ENCODE assay signal across 1 cellular context in the genomic region with DNA sequence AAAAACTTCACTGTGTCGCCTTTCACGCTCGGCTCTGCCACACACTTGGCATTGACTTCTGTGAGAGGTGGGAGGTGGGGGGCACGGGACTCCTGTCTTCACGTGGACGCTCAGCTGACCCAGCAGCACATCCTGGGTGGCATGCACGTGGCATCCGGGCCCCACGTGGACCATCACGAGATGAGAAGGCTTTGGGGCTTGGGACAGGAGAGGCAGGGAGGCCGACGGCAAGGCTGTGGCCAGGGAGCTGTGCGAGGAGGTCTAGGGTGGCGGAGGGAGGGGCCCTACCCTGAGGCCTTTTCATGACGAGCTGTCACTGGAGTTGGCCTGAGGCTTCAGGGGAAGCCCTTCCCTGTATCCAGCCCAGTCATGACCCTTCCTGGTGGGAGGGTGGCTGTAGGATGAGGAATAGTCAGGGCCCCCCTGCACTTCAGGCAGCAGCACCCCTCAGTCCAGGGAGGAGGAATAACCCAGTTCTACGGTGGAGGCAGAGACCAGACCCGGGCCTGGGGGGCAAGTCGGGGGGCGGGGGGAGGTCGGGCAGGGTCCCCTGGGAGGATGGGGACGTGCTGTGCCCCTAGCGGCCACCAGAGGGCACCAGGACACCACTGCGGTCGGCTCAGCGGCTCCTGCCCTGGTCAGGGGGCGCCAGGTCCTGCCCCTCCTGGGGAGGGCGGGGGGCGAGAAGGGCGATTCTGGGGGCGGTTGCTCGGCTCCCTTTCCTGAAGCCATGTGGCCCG.
A peak's percentile ranks its signal among the peaks of the same experiment; 100 is the strongest.
TF ChIP-seq lines count a peak whose summit lies in the region.

No MANE protein-coding gene starts in this region.

TF ChIP-seq in A549, 52 proteins besides CTCF, POLR2A, EP300 and RAD21:
- TF ChIP-seq, protein P1, sequence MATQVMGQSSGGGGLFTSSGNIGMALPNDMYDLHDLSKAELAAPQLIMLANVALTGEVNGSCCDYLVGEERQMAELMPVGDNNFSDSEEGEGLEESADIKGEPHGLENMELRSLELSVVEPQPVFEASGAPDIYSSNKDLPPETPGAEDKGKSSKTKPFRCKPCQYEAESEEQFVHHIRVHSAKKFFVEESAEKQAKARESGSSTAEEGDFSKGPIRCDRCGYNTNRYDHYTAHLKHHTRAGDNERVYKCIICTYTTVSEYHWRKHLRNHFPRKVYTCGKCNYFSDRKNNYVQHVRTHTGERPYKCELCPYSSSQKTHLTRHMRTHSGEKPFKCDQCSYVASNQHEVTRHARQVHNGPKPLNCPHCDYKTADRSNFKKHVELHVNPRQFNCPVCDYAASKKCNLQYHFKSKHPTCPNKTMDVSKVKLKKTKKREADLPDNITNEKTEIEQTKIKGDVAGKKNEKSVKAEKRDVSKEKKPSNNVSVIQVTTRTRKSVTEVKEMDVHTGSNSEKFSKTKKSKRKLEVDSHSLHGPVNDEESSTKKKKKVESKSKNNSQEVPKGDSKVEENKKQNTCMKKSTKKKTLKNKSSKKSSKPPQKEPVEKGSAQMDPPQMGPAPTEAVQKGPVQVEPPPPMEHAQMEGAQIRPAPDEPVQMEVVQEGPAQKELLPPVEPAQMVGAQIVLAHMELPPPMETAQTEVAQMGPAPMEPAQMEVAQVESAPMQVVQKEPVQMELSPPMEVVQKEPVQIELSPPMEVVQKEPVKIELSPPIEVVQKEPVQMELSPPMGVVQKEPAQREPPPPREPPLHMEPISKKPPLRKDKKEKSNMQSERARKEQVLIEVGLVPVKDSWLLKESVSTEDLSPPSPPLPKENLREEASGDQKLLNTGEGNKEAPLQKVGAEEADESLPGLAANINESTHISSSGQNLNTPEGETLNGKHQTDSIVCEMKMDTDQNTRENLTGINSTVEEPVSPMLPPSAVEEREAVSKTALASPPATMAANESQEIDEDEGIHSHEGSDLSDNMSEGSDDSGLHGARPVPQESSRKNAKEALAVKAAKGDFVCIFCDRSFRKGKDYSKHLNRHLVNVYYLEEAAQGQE (IDR thresholded peaks at IDR 0.05): no peak
- TF ChIP-seq CBX2 (IDR thresholded peaks at IDR 0.05; ENCODE audit: borderline replicate concordance, low read depth) (no peak), EHF (CRISPR knock-in tag; IDR thresholded peaks at IDR 0.05) (no peak), JUN (IDR thresholded peaks at IDR 0.05) (no peak), SMC3 (IDR thresholded peaks at IDR 0.05) (peak; percentile 85)
- TF ChIP-seq, protein P2, sequence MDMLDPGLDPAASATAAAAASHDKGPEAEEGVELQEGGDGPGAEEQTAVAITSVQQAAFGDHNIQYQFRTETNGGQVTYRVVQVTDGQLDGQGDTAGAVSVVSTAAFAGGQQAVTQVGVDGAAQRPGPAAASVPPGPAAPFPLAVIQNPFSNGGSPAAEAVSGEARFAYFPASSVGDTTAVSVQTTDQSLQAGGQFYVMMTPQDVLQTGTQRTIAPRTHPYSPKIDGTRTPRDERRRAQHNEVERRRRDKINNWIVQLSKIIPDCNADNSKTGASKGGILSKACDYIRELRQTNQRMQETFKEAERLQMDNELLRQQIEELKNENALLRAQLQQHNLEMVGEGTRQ (IDR thresholded peaks at IDR 0.05): no peak
